Comparison of ENCODE assay signal across 10 cellular contexts in the genomic region with DNA sequence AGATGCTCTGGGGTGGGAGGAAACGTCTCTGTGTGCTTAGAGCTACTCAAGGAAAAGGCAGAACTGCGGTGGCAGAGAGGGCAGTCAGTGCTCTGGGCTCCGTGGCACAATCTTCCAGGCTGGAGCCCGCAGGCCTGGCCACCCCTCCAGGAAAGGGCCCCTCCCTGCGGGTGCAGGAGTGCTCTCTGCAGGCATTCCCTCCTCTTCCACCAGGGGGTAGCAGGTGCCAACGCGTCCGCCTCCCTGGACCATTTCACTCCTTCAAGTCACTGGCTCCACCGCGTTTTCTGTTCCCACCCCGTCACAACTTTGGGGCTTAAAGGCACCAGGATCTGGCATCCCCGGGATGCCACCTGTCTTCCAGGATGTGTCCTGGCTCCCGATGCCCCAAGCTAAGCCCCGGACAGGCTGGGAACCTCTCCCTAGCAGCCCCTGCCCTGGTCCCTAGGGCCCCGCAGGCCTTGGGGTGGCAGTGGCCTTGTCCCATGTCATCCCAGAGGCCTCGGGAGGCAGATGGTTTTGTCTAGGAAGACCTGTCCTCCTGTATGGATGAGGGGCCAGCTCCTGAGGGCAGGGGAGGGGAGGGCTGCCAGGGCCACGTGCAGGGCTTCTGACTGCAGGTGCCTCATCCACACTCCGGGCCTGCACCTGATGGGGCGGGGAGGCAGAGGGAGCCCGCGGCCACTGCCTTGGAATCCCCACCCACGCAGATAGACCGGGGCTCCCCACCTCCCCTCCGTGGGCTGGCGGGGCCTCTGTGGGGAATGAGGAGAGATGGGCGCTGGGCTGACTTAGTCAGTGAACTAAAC. TPM values are rescaled to one million over a fixed set of nuclear protein-coding genes. Genes with fewer than 3 reads are reported as not detected.
A peak's percentile ranks its signal among the peaks of the same experiment; 100 is the strongest.
DNase-seq lines count a peak whose midpoint lies in the region; ATAC-seq and TF ChIP-seq lines count a peak whose summit lies in the region.
"Had no signal": no experiment of that assay in that cellular context is flagged by ENCODE, and none has a peak within 500 bp of the region (broad histone marks: within the 10 kb centered on the region; RNA-seq: fewer than 3 reads in every experiment).

No MANE protein-coding gene starts in this region.

- H3K27ac Mint-ChIP-seq in glutamatergic neuron (ENCODE audit: unreplicated experiment) (no peak overlapping the region), CD14-positive monocyte (no peak overlapping the region)
- H3K27ac Mint-ChIP-seq in activated T-helper 17 cell treated with anti-CD3 and anti-CD28 coated beads, Interleukin-2, amount 50 U/mL, for 72 hours, result no peak overlapping the region

- H3K4me1 Mint-ChIP-seq in glutamatergic neuron (ENCODE audit: low read depth, unreplicated experiment) (peaks cover 2% of the 10 kb centered on the region), CD14-positive monocyte (no peaks in the 10 kb centered on the region)
- no peaks in the 10 kb centered on the region for H3K4me1 Mint-ChIP-seq in activated T-helper 17 cell treated with anti-CD3 and anti-CD28 coated beads, Interleukin-2, amount 50 U/mL, for 72 hours

- no TSS peak for BruUV-seq in PC-3 (replicated peaks; lab: Mats Ljungman, UMichigan)

- no peaks in the 10 kb centered on the region for H3K9me3 ChIP-seq in PC-3 (ENCODE audit: low read length)

- H3K4me2 ChIP-seq in PC-3 (ENCODE audit: low read length), result peak overlapping the region; percentile 31; the same call in 1 of the 2 replicates

- no peak overlapping the region for H3K27ac ChIP-seq in PC-3 (ENCODE audit: low read length)

- ATAC-seq in PC-3 (peak; percentile 96), HG03025 (IDR thresholded peaks at IDR 0.05; ENCODE audit: low FRiP score, unreplicated experiment) (no peak)
- no peak for ATAC-seq in activated T-helper 17 cell treated with anti-CD3 and anti-CD28 coated beads, Interleukin-2, amount 50 U/mL, for 72 hours (replicated peaks)

- no peaks in the 10 kb centered on the region for H3K79me2 ChIP-seq in PC-3 (ENCODE audit: low read length)

- H3K9ac ChIP-seq in PC-3 (ENCODE audit: low read length), result no peak overlapping the region

- H3K4me3 ChIP-seq in PC-3 (ENCODE audit: low read length), result no peak overlapping the region

- H4K20me1 ChIP-seq in PC-3 (ENCODE audit: low read length), result no peaks in the 10 kb centered on the region

- peak; percentile 46 for DNase-seq in stimulated activated CD4-positive, alpha-beta T cell treated with anti-CD3 and anti-CD28 coated beads, Interleukin-15, amount 100 ng/mL, for 24 hours
- DNase-seq in stimulated activated CD4-positive, alpha-beta T cell treated with anti-CD3 and anti-CD28 coated beads, Interleukin-4, amount 100 ng/mL, for 1 hour, result no peak
- DNase-seq in PC-3, result peak; percentile 87
- DNase-seq in glutamatergic neuron, result peak; percentile 55
- no peak for DNase-seq in dedifferentiated amniotic fluid mesenchymal stem cell (ENCODE audit: extremely low spot score)
- no peak for DNase-seq in CD14-positive monocyte (ENCODE audit: low spot score)
- DNase-seq: activated T-cell treated with anti-CD3 and anti-CD28 coated beads, Interleukin-2, amount 50 U/mL, for 4 hours had no signal

- H3K9me3 Mint-ChIP-seq in glutamatergic neuron (ENCODE audit: unreplicated experiment) (peaks cover 8% of the 10 kb centered on the region), CD14-positive monocyte (peaks cover 0 to 7% (median 1%) of the 10 kb centered on the region in 7 donors)
- H3K9me3 Mint-ChIP-seq in activated T-helper 17 cell treated with anti-CD3 and anti-CD28 coated beads, Interleukin-2, amount 50 U/mL, for 72 hours, result no peaks in the 10 kb centered on the region
- H3K9me3 Mint-ChIP-seq: activated T-cell treated with anti-CD3 and anti-CD28 coated beads, Interleukin-2, amount 50 U/mL, for 4 hours had no signal

- CTCF ChIA-PET in PC-3 (lab: Charles Lee), result no interaction called here

- H3K4me3 Mint-ChIP-seq in glutamatergic neuron (ENCODE audit: unreplicated experiment) (no peak overlapping the region), CD14-positive monocyte (no peak overlapping the region)
- no peak overlapping the region for H3K4me3 Mint-ChIP-seq in activated T-helper 17 cell treated with anti-CD3 and anti-CD28 coated beads, Interleukin-2, amount 50 U/mL, for 72 hours
- H3K4me3 Mint-ChIP-seq: activated T-cell treated with anti-CD3 and anti-CD28 coated beads, Interleukin-2, amount 50 U/mL, for 4 hours had no signal

- H3K27me3 Mint-ChIP-seq in glutamatergic neuron (ENCODE audit: unreplicated experiment) (peaks cover 6% of the 10 kb centered on the region), CD14-positive monocyte (ENCODE audit: low read depth in 3 of 3) (peaks cover 1 to 5% (median 2%) of the 10 kb centered on the region in 3 donors)
- no peaks in the 10 kb centered on the region for H3K27me3 Mint-ChIP-seq in activated T-helper 17 cell treated with anti-CD3 and anti-CD28 coated beads, Interleukin-2, amount 50 U/mL, for 72 hours

- H3K4me1 ChIP-seq in PC-3 (ENCODE audit: insufficient read depth, low read length), result 0 out of 2 replicates have a peak, but pooled peaks cover 8% of the 10 kb centered on the region

- POLR2A ChIA-PET in PC-3 (lab: Charles Lee; ENCODE audit: unreplicated experiment), result no interaction called here

- peak overlapping the region; percentile 74 for H2AFZ ChIP-seq in PC-3 (ENCODE audit: low read length)

- intact Hi-C loops in PC-3 (cut with micrococcal nuclease), result loop anchor here (1.0 to 5.0 kb wide), 3 partner anchors 13 to 79 kb away; a partner anchor contains a TSS
- intact Hi-C loops in CD14-positive monocyte (cut with micrococcal nuclease), result no loop called here

- no peaks in the 10 kb centered on the region for H3K36me3 ChIP-seq in PC-3 (ENCODE audit: low read depth, low read length)

- TF ChIP-seq CTCF in PC-3 (conservative IDR thresholded peaks at IDR 0.05; ENCODE audit: low read depth, low read length) (peak; percentile 89), glutamatergic neuron (IDR thresholded peaks at IDR 0.05; ENCODE audit: partially characterized antibody, unreplicated experiment) (peak; percentile 62), CD14-positive monocyte (IDR thresholded peaks at IDR 0.05) (no peak)

- no peaks in the 10 kb centered on the region for H3K27me3 ChIP-seq in PC-3 (ENCODE audit: low read length)

- H3K36me3 Mint-ChIP-seq in glutamatergic neuron (ENCODE audit: unreplicated experiment) (no peaks in the 10 kb centered on the region), CD14-positive monocyte (no peaks in the 10 kb centered on the region)
- no peaks in the 10 kb centered on the region for H3K36me3 Mint-ChIP-seq in activated T-helper 17 cell treated with anti-CD3 and anti-CD28 coated beads, Interleukin-2, amount 50 U/mL, for 72 hours (ENCODE audit: low read depth)

- H3F3A ChIP-seq in PC-3 (ENCODE audit: low read length, unreplicated experiment), result no peaks in the 10 kb centered on the region

- no peaks in the 10 kb centered on the region for H3K9me2 ChIP-seq in PC-3 (replicated peaks; ENCODE audit: low read length)

RNA-seq across cellular contexts. Expression of a gene that starts 26.4 kb away (rescaled TPM):
- total RNA-seq in PC-3 (2014; rRNA removed), result 13.3 and 19.1 TPM in 2 replicates
- 7.3 TPM for total RNA-seq in glutamatergic neuron (ENCODE audit: unreplicated experiment)
- not detected for total RNA-seq in activated T-helper 17 cell treated with anti-CD3 and anti-CD28 coated beads, Interleukin-2, amount 50 U/mL, for 72 hours
- not detected for polyA plus RNA-seq in CD14-positive monocyte
- total RNA-seq: activated T-cell treated with anti-CD3 and anti-CD28 coated beads, Interleukin-2, amount 50 U/mL, for 4 hours had no signal
- polyA plus RNA-seq: neural cell had no signal

RNA-seq across cellular contexts. Expression of a gene that starts 49.3 kb away (rescaled TPM):
- total RNA-seq in PC-3 (2014; rRNA removed), result 64.2 and 77.8 TPM in 2 replicates
- 5.4 TPM for total RNA-seq in glutamatergic neuron (ENCODE audit: unreplicated experiment)
- total RNA-seq in activated T-helper 17 cell treated with anti-CD3 and anti-CD28 coated beads, Interleukin-2, amount 50 U/mL, for 72 hours, result under 1 TPM; 0.90 to 0.91 TPM
- not detected for polyA plus RNA-seq in CD14-positive monocyte

Comparison
In these comparisons a context has a peak if more than half of its experiments do, and no peak if none do; other contexts are left out.
1. DNase-seq: peak in stimulated activated CD4-positive, alpha-beta T cell treated with anti-CD3 and anti-CD28 coated beads, Interleukin-15, amount 100 ng/mL, for 24 hours (single experiment), PC-3 (single experiment) and glutamatergic neuron (single experiment); none in stimulated activated CD4-positive, alpha-beta T cell treated with anti-CD3 and anti-CD28 coated beads, Interleukin-4, amount 100 ng/mL, for 1 hour (single experiment), dedifferentiated amniotic fluid mesenchymal stem cell (single experiment) and CD14-positive monocyte (single experiment).
2. RNA of a gene that starts 49.3 kb away (total RNA-seq): 64.2 to 77.8 TPM in PC-3; 5.4 TPM in glutamatergic neuron (single experiment) and 0.90 to 0.91 TPM in activated T-helper 17 cell treated with anti-CD3 and anti-CD28 coated beads, Interleukin-2, amount 50 U/mL, for 72 hours; every median in the first group is over 10 times any median in the second.